16 cellular contexts compared by ENCODE assay signal in the genomic region with DNA sequence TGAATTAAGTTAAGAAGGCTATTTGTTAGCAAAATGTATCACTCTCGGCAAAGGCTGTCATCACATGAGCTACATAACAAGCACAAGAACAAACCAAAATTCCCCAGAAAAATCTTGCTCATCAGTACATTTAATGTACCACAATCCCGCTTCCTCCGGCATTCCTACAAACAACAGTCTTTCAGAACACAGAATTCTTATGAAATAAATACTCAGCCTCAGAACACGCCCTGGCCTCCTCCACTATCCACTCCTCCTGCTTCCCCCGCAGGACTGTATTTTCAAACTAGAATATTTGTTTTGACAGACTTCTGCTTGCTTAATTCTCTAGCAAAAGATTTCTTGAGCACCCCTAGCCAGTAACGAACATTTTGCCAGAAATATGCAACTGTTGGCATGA.
A peak's percentile ranks its signal among the peaks of the same experiment; 100 is the strongest.
DNase-seq lines count a peak whose midpoint lies in the region; ATAC-seq and TF ChIP-seq lines count a peak whose summit lies in the region.
"Had no signal": no experiment of that assay in that cellular context is flagged by ENCODE, and none has a peak within 500 bp of the region (broad histone marks: within the 10 kb centered on the region; RNA-seq: fewer than 3 reads in every experiment).

No MANE protein-coding gene starts in this region.

- peaks cover 34% of the 10 kb centered on the region for H3K36me3 Mint-ChIP-seq in CD4-positive, alpha-beta T cell (ENCODE audit: low read depth)
- H3K36me3 Mint-ChIP-seq in activated naive CD4-positive, alpha-beta T cell treated with anti-CD3 and anti-CD28 coated beads, Interleukin-2, amount 10 ng/mL, durations not matched to agents 7 days and 5 days, result peaks cover 13% of the 10 kb centered on the region

- H3K9me3 ChIP-seq in RWPE2 (ENCODE audit: severe bottlenecking) (no peaks in the 10 kb centered on the region), fibroblast of lung (ENCODE audit: control insufficient read depth, insufficient read depth, low read depth, low read length) (no peaks in the 10 kb centered on the region), muscle layer of duodenum (ENCODE audit: control insufficient read depth in 1 of 2, low read length in 2 of 2) (no peaks in the 10 kb centered on the region), transverse colon (no peaks in the 10 kb centered on the region)
- no peaks in the 10 kb centered on the region for H3K9me3 ChIP-seq in CD4-positive, alpha-beta T cell (ENCODE audit: control insufficient read depth, low read length)

- H3K27me3 ChIP-seq in RWPE2 (ENCODE audit: insufficient read depth, poor library complexity, severe bottlenecking) (no peaks in the 10 kb centered on the region), fibroblast of lung (ENCODE audit: control insufficient read depth, insufficient read depth, low read length) (no peaks in the 10 kb centered on the region), muscle layer of duodenum (ENCODE audit: low read depth, low read length) (no peaks in the 10 kb centered on the region), transverse colon (no peaks in the 10 kb centered on the region)
- H3K27me3 ChIP-seq in CD4-positive, alpha-beta T cell (ENCODE audit: control insufficient read depth, insufficient read depth, low read length), result no peaks in the 10 kb centered on the region

- H3K4me3 ChIP-seq in RWPE2 (ENCODE audit: severe bottlenecking), result no peak overlapping the region
- no peak overlapping the region for H3K4me3 ChIP-seq in fibroblast of lung (replicated peaks in 1 of 4; ENCODE audit: control extremely low read depth in 1 of 4, insufficient read depth in 1 of 4, low read depth in 3 of 4, low read length in 4 of 4)
- H3K4me3 ChIP-seq in muscle layer of duodenum (ENCODE audit: low read depth in 1 of 2, low read length in 2 of 2), result no peak overlapping the region
- no peak overlapping the region for H3K4me3 ChIP-seq in transverse colon

- DNase-seq in RWPE2 (ENCODE audit: low spot score) (no peak), fibroblast of lung (ENCODE audit: low read depth in 2 of 2) (peak in 1 of 2 donors; percentile 76), transverse colon (peak; percentile 13), NCI-H1092 treated with DMSO at 0.1 percent for 48 hours (lab: John Stamatoyannopoulos, UW) (no peak), DMS153 (lab: John Stamatoyannopoulos, UW) (no peak)
- DNase-seq in CD4-positive, alpha-beta T cell, result no peak
- DNase-seq in activated naive CD4-positive, alpha-beta T cell treated with anti-CD3 and anti-CD28 coated beads, Interleukin-2, amount 10 ng/mL, durations not matched to agents 7 days and 5 days, result no peak
- DNase-seq: activated B cell treated with CpG ODN at 0.5 μM for 24 hours; CD8-positive, alpha-beta memory T cell; H7; Karpas-422; naive thymus-derived CD8-positive, alpha-beta T cell; NCI-H446; SHP77 treated with DMSO at 0.1 percent for 48 hours; stimulated activated naive CD8-positive, alpha-beta T cell treated with anti-CD3 and anti-CD28 coated beads, Interleukin-15, amount 100 ng/mL, for 72 hours had no signal

- no peak for TF ChIP-seq EP300 in transverse colon (IDR thresholded peaks at IDR 0.05; ENCODE audit: low read depth)

- H3K27ac ChIP-seq in RWPE2 (ENCODE audit: poor library complexity, severe bottlenecking) (no peak overlapping the region), fibroblast of lung (ENCODE audit: insufficient read depth, low read length) (no peak overlapping the region), muscle layer of duodenum (ENCODE audit: low read length) (peak overlapping the region; percentile 42), transverse colon (peak overlapping the region; percentile 64 to 66 (median 64))
- no peak overlapping the region for H3K27ac ChIP-seq in CD4-positive, alpha-beta T cell (ENCODE audit: low read depth, low read length)

- no peak overlapping the region for H2AFZ ChIP-seq in fibroblast of lung (ENCODE audit: low read length)

- TF ChIP-seq CTCF in RWPE2 (IDR thresholded peaks at IDR 0.05; ENCODE audit: poor library complexity, severe bottlenecking) (no peak), fibroblast of lung (conservative IDR thresholded peaks at IDR 0.05 in 1 of 2, IDR thresholded peaks at IDR 0.05 in 1 of 2; ENCODE audit: low read depth in 1 of 2, low read length in 2 of 2) (peak in 1 of 2 donors; percentile 12), transverse colon (IDR thresholded peaks at IDR 0.05) (no peak)
- no peak for TF ChIP-seq CTCF in CD4-positive, alpha-beta T cell (IDR thresholded peaks at IDR 0.05)

- CTCF ChIA-PET in CD4-positive, alpha-beta T cell (lab: Charles Lee), result no interaction called here
- CTCF ChIA-PET in activated naive CD4-positive, alpha-beta T cell treated with anti-CD3 and anti-CD28 coated beads, Interleukin-2, amount 10 ng/mL, durations not matched to agents 7 days and 5 days (lab: Charles Lee), result interaction anchor here (0.7 kb wide), 1 partner anchor 10 kb away, joined by 4 read pairs; no protein-coding TSS in a partner anchor

- peak; percentile 42; the same call in 1 of the 3 replicates for ATAC-seq in RWPE2 (ENCODE audit: low read depth)
- no peak for ATAC-seq in CD4-positive, alpha-beta T cell (ENCODE audit: poor library complexity)
- ATAC-seq: naive thymus-derived CD8-positive, alpha-beta T cell; stimulated activated naive CD8-positive, alpha-beta T cell treated with anti-CD3 and anti-CD28 coated beads, Interleukin-15, amount 100 ng/mL, for 72 hours had no signal

- H3K9me3 Mint-ChIP-seq in CD4-positive, alpha-beta T cell, result no peaks in the 10 kb centered on the region
- no peaks in the 10 kb centered on the region for H3K9me3 Mint-ChIP-seq in activated naive CD4-positive, alpha-beta T cell treated with anti-CD3 and anti-CD28 coated beads, Interleukin-2, amount 10 ng/mL, durations not matched to agents 7 days and 5 days
- H3K9me3 Mint-ChIP-seq: activated B cell treated with CpG ODN at 0.5 μM for 24 hours; CD8-positive, alpha-beta memory T cell; naive thymus-derived CD8-positive, alpha-beta T cell; stimulated activated naive CD8-positive, alpha-beta T cell treated with anti-CD3 and anti-CD28 coated beads, Interleukin-15, amount 100 ng/mL, for 72 hours had no signal

- no peak overlapping the region for H3K9ac ChIP-seq in fibroblast of lung (ENCODE audit: insufficient read depth, low read length)

- peaks cover 6% of the 10 kb centered on the region for H3K4me1 Mint-ChIP-seq in CD4-positive, alpha-beta T cell (ENCODE audit: low read depth)
- peaks cover 10% of the 10 kb centered on the region for H3K4me1 Mint-ChIP-seq in activated naive CD4-positive, alpha-beta T cell treated with anti-CD3 and anti-CD28 coated beads, Interleukin-2, amount 10 ng/mL, durations not matched to agents 7 days and 5 days

- no peak overlapping the region for H3K27ac Mint-ChIP-seq in CD4-positive, alpha-beta T cell
- no peak overlapping the region for H3K27ac Mint-ChIP-seq in activated naive CD4-positive, alpha-beta T cell treated with anti-CD3 and anti-CD28 coated beads, Interleukin-2, amount 10 ng/mL, durations not matched to agents 7 days and 5 days
- H3K27ac Mint-ChIP-seq: activated B cell treated with CpG ODN at 0.5 μM for 24 hours; naive thymus-derived CD8-positive, alpha-beta T cell had no signal

- peak overlapping the region; percentile 2 for H3K4me2 ChIP-seq in fibroblast of lung (ENCODE audit: extremely low read depth, insufficient read depth, low read length)

- 66 to 69% methylated on average over 5 to 6 of the region's 6 CpGs for WGBS in transverse colon (ENCODE audit: low coverage in 1 of 2), 2 donors

- no peak for TF ChIP-seq POLR2A in transverse colon (IDR thresholded peaks at IDR 0.05)

- no peaks in the 10 kb centered on the region for H4K20me1 ChIP-seq in fibroblast of lung (ENCODE audit: control insufficient read depth, extremely low read depth, insufficient read depth, low read length)

- H3K79me2 ChIP-seq in fibroblast of lung (ENCODE audit: control insufficient read depth, insufficient read depth, low read length), result no peaks in the 10 kb centered on the region

- intact Hi-C loops in transverse colon (cut with DNase I; ENCODE audit: low total_unique reads), result no loop called here
- intact Hi-C loops in CD4-positive, alpha-beta T cell (cut with DNase I, micrococcal nuclease), result no loop called here

- H3K27me3 Mint-ChIP-seq in CD4-positive, alpha-beta T cell, result no peaks in the 10 kb centered on the region
- no peaks in the 10 kb centered on the region for H3K27me3 Mint-ChIP-seq in activated naive CD4-positive, alpha-beta T cell treated with anti-CD3 and anti-CD28 coated beads, Interleukin-2, amount 10 ng/mL, durations not matched to agents 7 days and 5 days
- H3K27me3 Mint-ChIP-seq: activated B cell treated with CpG ODN at 0.5 μM for 24 hours; CD8-positive, alpha-beta memory T cell; naive thymus-derived CD8-positive, alpha-beta T cell; stimulated activated naive CD8-positive, alpha-beta T cell treated with anti-CD3 and anti-CD28 coated beads, Interleukin-15, amount 100 ng/mL, for 72 hours had no signal

- H3K36me3 ChIP-seq in RWPE2 (ENCODE audit: low read depth) (no peaks in the 10 kb centered on the region), fibroblast of lung (ENCODE audit: control insufficient read depth, insufficient read depth, low read length) (no peaks in the 10 kb centered on the region), muscle layer of duodenum (ENCODE audit: control insufficient read depth in 1 of 2, insufficient read depth in 2 of 2, low read length in 2 of 2) (no peaks in the 10 kb centered on the region), transverse colon (no peaks in the 10 kb centered on the region)

- no peak overlapping the region for H3K4me3 Mint-ChIP-seq in CD4-positive, alpha-beta T cell
- H3K4me3 Mint-ChIP-seq in activated naive CD4-positive, alpha-beta T cell treated with anti-CD3 and anti-CD28 coated beads, Interleukin-2, amount 10 ng/mL, durations not matched to agents 7 days and 5 days, result no peak overlapping the region
- H3K4me3 Mint-ChIP-seq: activated B cell treated with CpG ODN at 0.5 μM for 24 hours; CD8-positive, alpha-beta memory T cell; naive thymus-derived CD8-positive, alpha-beta T cell; stimulated activated naive CD8-positive, alpha-beta T cell treated with anti-CD3 and anti-CD28 coated beads, Interleukin-15, amount 100 ng/mL, for 72 hours had no signal

- POLR2A ChIA-PET in CD4-positive, alpha-beta T cell (lab: Charles Lee), result no interaction called here

- H3K4me1 ChIP-seq in RWPE2 (ENCODE audit: insufficient read depth, poor library complexity, severe bottlenecking) (peaks cover 51% of the 10 kb centered on the region), fibroblast of lung (ENCODE audit: control insufficient read depth, extremely low read depth, insufficient read depth, low read length) (peaks cover 11% of the 10 kb centered on the region), muscle layer of duodenum (ENCODE audit: control insufficient read depth in 1 of 2, insufficient read depth in 2 of 2, low read length in 2 of 2) (peaks cover 11 to 18% of the 10 kb centered on the region in 2 donors), transverse colon (peaks cover 0 to 69% (median 37%) of the 10 kb centered on the region in 4 donors)

- in situ Hi-C loops in transverse colon (cut with MboI; ENCODE audit: low pct_ligation_motif_present in 1 of 4, low pct_unique_long_range_greater_than_20kb in 1 of 4, low sequenced_read_pairs in 3 of 4), result no loop called here

Comparison
In these comparisons a context has a peak if more than half of its experiments do, and no peak if none do; other contexts are left out.
1. H3K27ac ChIP-seq: peak in muscle layer of duodenum (single experiment) and transverse colon (4 of 4); none in RWPE2 (single experiment), fibroblast of lung (single experiment) and CD4-positive, alpha-beta T cell (single experiment).